In genomic region chrX:333611-334311, GRCh38 we compare ENCODE assay signal across 1 cellular context.
TF ChIP-seq lines count a peak whose summit lies in the region.

No MANE protein-coding gene starts in this region.

TF ChIP-seq in H1, 55 proteins besides CTCF, POLR2A, EP300 and RAD21:
- TF ChIP-seq TAF7 (optimal IDR thresholded peaks at IDR 0.05; ENCODE audit: borderline replicate concordance, low read depth, low read length) (no peak), BCL11A (IDR thresholded peaks at IDR 0.05; ENCODE audit: low read depth in 2 of 2, low read length in 2 of 2) (no peak), CBX8 (IDR thresholded peaks at IDR 0.05; ENCODE audit: borderline replicate concordance, low read depth, low read length) (no peak), CEBPB (IDR thresholded peaks at IDR 0.05; ENCODE audit: low read depth, low read length) (no peak), NRF1 (IDR thresholded peaks at IDR 0.05; ENCODE audit: low read depth, low read length) (no peak), SP4 (IDR thresholded peaks at IDR 0.05; ENCODE audit: low read length) (no peak), JUN (IDR thresholded peaks at IDR 0.05; ENCODE audit: low read depth, low read length) (no peak), SP2 (IDR thresholded peaks at IDR 0.05; ENCODE audit: low read length) (no peak), SIX5 (IDR thresholded peaks at IDR 0.05; ENCODE audit: low read depth, low read length) (no peak), ATF2 (IDR thresholded peaks at IDR 0.05; ENCODE audit: low read length) (no peak), SUZ12 (IDR thresholded peaks at IDR 0.05; ENCODE audit: low read length) (no peak)
